17 cellular contexts compared by ENCODE assay signal in genomic region chrX:9765737-9766098, GRCh38. TPM values are rescaled to one million over a fixed set of nuclear protein-coding genes. Genes with fewer than 3 reads are reported as not detected.
A peak's percentile ranks its signal among the peaks of the same experiment; 100 is the strongest.
DNase-seq lines count a peak whose midpoint lies in the region; ATAC-seq and TF ChIP-seq lines count a peak whose summit lies in the region.
"Had no signal": no experiment of that assay in that cellular context is flagged by ENCODE, and none has a peak within 500 bp of the region (broad histone marks: within the 10 kb centered on the region; RNA-seq: fewer than 3 reads in every experiment).

GPR143 (minus strand) TSS chrX:9765847; CDS start chrX:9765817, 30 bp downstream.

- H3K27ac Mint-ChIP-seq in neural progenitor cell: no peak within 1 kb of the TSS
- H3K27ac Mint-ChIP-seq: activated naive CD8-positive, alpha-beta T cell treated with anti-CD3 and anti-CD28 coated beads for 36 hours had no signal

- no peaks in the 10 kb centered on the region for H4K20me1 ChIP-seq in neural progenitor cell (ENCODE audit: low read depth)

- peaks cover 2% of the 10 kb centered on the region for H3K36me3 Mint-ChIP-seq in neural progenitor cell
- H3K36me3 Mint-ChIP-seq: activated naive CD8-positive, alpha-beta T cell treated with anti-CD3 and anti-CD28 coated beads for 36 hours had no signal

- H3K4me1 Mint-ChIP-seq in neural progenitor cell: peaks cover 7% of the 10 kb centered on the region

- DNase-seq in activated gamma-delta T cell (lab: John Stamatoyannopoulos, UW) (peak; percentile 12), activated gamma-delta T cell treated with Interleukin-2 at 50 U/mL for 16 hours (no peak), iPS DF 6.9 (ENCODE audit: low read depth, low spot score) (no peak), neural progenitor cell (ENCODE audit: low spot score) (peak; percentile 31), HCEC 1CT (no peak)
- no peak for DNase-seq in activated CD8-positive, alpha-beta memory T cell treated with anti-CD3 and anti-CD28 coated beads, Interleukin-2, amount 50 U/mL, for 48 hours
- DNase-seq in activated CD8-positive, alpha-beta memory T cell treated with anti-CD3 and anti-CD28 coated beads, Interleukin-2, amount 50 U/mL, for 4 hours: no peak
- DNase-seq: activated CD4-positive, alpha-beta T cell treated with anti-CD3 and anti-CD28 coated beads, Interleukin-2, amount 50 U/mL, for 1 hour; activated naive CD8-positive, alpha-beta T cell treated with anti-CD3 and anti-CD28 coated beads for 36 hours; DMS53; NCI-H2081 treated with DMSO at 0.1 percent for 48 hours; NCI-H69; small intestine; tibial artery had no signal

- H3K27me3 ChIP-seq in iPS DF 6.9 (ENCODE audit: control insufficient read depth, insufficient read depth, low read length) (no peaks in the 10 kb centered on the region), neural progenitor cell (peaks cover 5% of the 10 kb centered on the region)

- H3K4me3 Mint-ChIP-seq in neural progenitor cell: no peak within 1 kb of the TSS
- H3K4me3 Mint-ChIP-seq: activated naive CD8-positive, alpha-beta T cell treated with anti-CD3 and anti-CD28 coated beads for 36 hours had no signal

- H3K4me3 ChIP-seq in iPS DF 6.9 (ENCODE audit: low read length) (peak within 1 kb of the TSS; percentile 32), neural progenitor cell (peak within 1 kb of the TSS; percentile 28)
- H3K4me3 ChIP-seq: tibial artery had no signal

- H3K9me3 ChIP-seq in iPS DF 6.9 (ENCODE audit: control insufficient read depth, insufficient read depth, low read length) (no peaks in the 10 kb centered on the region), neural progenitor cell (ENCODE audit: low read depth) (no peaks in the 10 kb centered on the region)

- no peak within 1 kb of the TSS for H3K27ac ChIP-seq in iPS DF 6.9 (ENCODE audit: low read length)
- H3K27ac ChIP-seq in neural progenitor cell: no peak within 1 kb of the TSS
- H3K27ac ChIP-seq: 22Rv1, tibial artery had no signal

- H2AFZ ChIP-seq in neural progenitor cell (replicated peaks): peak within 1 kb of the TSS; percentile 42

- no peaks in the 10 kb centered on the region for H3F3A ChIP-seq in neural progenitor cell (ENCODE audit: low read depth)

- ATAC-seq in esophagus mucosa: no peak

- H3K4me1 ChIP-seq in iPS DF 6.9 (ENCODE audit: control insufficient read depth, insufficient read depth, low read length): no peaks in the 10 kb centered on the region
- no peaks in the 10 kb centered on the region for H3K4me1 ChIP-seq in neural progenitor cell
- H3K4me1 ChIP-seq: tibial artery had no signal

- H3K9ac ChIP-seq in neural progenitor cell: no peak within 1 kb of the TSS

- peaks cover 10% of the 10 kb centered on the region for H3K9me3 Mint-ChIP-seq in neural progenitor cell
- H3K9me3 Mint-ChIP-seq: activated naive CD8-positive, alpha-beta T cell treated with anti-CD3 and anti-CD28 coated beads for 36 hours had no signal

- H3K27me3 Mint-ChIP-seq in neural progenitor cell (ENCODE audit: insufficient read depth, low read depth): peaks cover 3% of the 10 kb centered on the region

- TF ChIP-seq CTCF in neural progenitor cell (IDR thresholded peaks at IDR 0.05): no peak

- H3K36me3 ChIP-seq in iPS DF 6.9 (ENCODE audit: control insufficient read depth, insufficient read depth, low read length): no peaks in the 10 kb centered on the region
- no peaks in the 10 kb centered on the region for H3K36me3 ChIP-seq in neural progenitor cell
- H3K36me3 ChIP-seq: tibial artery had no signal

- peak within 1 kb of the TSS; percentile 64 for H3K4me2 ChIP-seq in neural progenitor cell

- no CpG with 5 or more reads among the region's 26 CpGs for WGBS in iPS DF 6.9 (ENCODE audit: insufficient coverage, insufficient read length)

- H3K79me2 ChIP-seq in neural progenitor cell (ENCODE audit: low read depth): no peaks in the 10 kb centered on the region

RNA-seq across cellular contexts. Expression of gene GPR143, which starts in this region (rescaled TPM):
- 10.6 and 13.6 TPM in 2 replicates for total RNA-seq in neural progenitor cell (ENCODE audit: low replicate concordance)
- 2.8 TPM for total RNA-seq in esophagus mucosa
- total RNA-seq: activated naive CD8-positive, alpha-beta T cell treated with anti-CD3 and anti-CD28 coated beads for 36 hours; mononuclear cell had no signal

Comparison
In these comparisons a context has a peak if more than half of its experiments do, and no peak if none do; other contexts are left out.
1. DNase-seq: peak in activated gamma-delta T cell (single experiment) and neural progenitor cell (single experiment); none in activated gamma-delta T cell treated with Interleukin-2 at 50 U/mL for 16 hours (single experiment), iPS DF 6.9 (single experiment), activated CD8-positive, alpha-beta memory T cell treated with anti-CD3 and anti-CD28 coated beads, Interleukin-2, amount 50 U/mL, for 48 hours (single experiment), activated CD8-positive, alpha-beta memory T cell treated with anti-CD3 and anti-CD28 coated beads, Interleukin-2, amount 50 U/mL, for 4 hours (single experiment) and HCEC 1CT (single experiment).